In genomic region chr1:100422065-100422464, GRCh38 we compare ENCODE assay signal across 1 cellular context.
TF ChIP-seq lines count a peak whose summit lies in the region.

No MANE protein-coding gene starts in this region.

TF ChIP-seq in WTC11, 78 proteins besides CTCF, POLR2A, EP300 and RAD21 (continued from another document):
- TF ChIP-seq, protein P1, sequence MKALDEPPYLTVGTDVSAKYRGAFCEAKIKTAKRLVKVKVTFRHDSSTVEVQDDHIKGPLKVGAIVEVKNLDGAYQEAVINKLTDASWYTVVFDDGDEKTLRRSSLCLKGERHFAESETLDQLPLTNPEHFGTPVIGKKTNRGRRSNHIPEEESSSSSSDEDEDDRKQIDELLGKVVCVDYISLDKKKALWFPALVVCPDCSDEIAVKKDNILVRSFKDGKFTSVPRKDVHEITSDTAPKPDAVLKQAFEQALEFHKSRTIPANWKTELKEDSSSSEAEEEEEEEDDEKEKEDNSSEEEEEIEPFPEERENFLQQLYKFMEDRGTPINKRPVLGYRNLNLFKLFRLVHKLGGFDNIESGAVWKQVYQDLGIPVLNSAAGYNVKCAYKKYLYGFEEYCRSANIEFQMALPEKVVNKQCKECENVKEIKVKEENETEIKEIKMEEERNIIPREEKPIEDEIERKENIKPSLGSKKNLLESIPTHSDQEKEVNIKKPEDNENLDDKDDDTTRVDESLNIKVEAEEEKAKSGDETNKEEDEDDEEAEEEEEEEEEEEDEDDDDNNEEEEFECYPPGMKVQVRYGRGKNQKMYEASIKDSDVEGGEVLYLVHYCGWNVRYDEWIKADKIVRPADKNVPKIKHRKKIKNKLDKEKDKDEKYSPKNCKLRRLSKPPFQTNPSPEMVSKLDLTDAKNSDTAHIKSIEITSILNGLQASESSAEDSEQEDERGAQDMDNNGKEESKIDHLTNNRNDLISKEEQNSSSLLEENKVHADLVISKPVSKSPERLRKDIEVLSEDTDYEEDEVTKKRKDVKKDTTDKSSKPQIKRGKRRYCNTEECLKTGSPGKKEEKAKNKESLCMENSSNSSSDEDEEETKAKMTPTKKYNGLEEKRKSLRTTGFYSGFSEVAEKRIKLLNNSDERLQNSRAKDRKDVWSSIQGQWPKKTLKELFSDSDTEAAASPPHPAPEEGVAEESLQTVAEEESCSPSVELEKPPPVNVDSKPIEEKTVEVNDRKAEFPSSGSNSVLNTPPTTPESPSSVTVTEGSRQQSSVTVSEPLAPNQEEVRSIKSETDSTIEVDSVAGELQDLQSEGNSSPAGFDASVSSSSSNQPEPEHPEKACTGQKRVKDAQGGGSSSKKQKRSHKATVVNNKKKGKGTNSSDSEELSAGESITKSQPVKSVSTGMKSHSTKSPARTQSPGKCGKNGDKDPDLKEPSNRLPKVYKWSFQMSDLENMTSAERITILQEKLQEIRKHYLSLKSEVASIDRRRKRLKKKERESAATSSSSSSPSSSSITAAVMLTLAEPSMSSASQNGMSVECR (CRISPR knock-in tag; IDR thresholded peaks at IDR 0.05; ENCODE audit: borderline replicate concordance): no peak
- TF ChIP-seq GTF2I (CRISPR knock-in tag; conservative IDR thresholded peaks at IDR 0.05) (no peak), RORB (CRISPR knock-in tag; IDR thresholded peaks at IDR 0.05) (no peak), CREM (CRISPR knock-in tag; IDR thresholded peaks at IDR 0.05) (no peak), PREB (CRISPR knock-in tag; IDR thresholded peaks at IDR 0.05; ENCODE audit: borderline replicate concordance) (no peak), SOX15 (CRISPR knock-in tag; IDR thresholded peaks at IDR 0.05) (no peak), NFE2L1 (CRISPR knock-in tag; IDR thresholded peaks at IDR 0.05) (no peak), IRF2 (CRISPR knock-in tag; IDR thresholded peaks at IDR 0.05; ENCODE audit: borderline replicate concordance, low read depth) (no peak), NR2C2 (CRISPR knock-in tag; IDR thresholded peaks at IDR 0.05) (no peak), NFATC4 (CRISPR knock-in tag; IDR thresholded peaks at IDR 0.05) (no peak), FOXP1 (CRISPR knock-in tag; IDR thresholded peaks at IDR 0.05; ENCODE audit: borderline replicate concordance) (no peak)
- TF ChIP-seq, protein P2, sequence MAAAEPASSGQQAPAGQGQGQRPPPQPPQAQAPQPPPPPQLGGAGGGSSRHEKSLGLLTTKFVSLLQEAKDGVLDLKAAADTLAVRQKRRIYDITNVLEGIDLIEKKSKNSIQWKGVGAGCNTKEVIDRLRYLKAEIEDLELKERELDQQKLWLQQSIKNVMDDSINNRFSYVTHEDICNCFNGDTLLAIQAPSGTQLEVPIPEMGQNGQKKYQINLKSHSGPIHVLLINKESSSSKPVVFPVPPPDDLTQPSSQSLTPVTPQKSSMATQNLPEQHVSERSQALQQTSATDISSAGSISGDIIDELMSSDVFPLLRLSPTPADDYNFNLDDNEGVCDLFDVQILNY (CRISPR knock-in tag; IDR thresholded peaks at IDR 0.05): no peak
- TF ChIP-seq, protein P3, sequence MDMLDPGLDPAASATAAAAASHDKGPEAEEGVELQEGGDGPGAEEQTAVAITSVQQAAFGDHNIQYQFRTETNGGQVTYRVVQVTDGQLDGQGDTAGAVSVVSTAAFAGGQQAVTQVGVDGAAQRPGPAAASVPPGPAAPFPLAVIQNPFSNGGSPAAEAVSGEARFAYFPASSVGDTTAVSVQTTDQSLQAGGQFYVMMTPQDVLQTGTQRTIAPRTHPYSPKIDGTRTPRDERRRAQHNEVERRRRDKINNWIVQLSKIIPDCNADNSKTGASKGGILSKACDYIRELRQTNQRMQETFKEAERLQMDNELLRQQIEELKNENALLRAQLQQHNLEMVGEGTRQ (CRISPR knock-in tag; IDR thresholded peaks at IDR 0.05): no peak
